Comparison of ENCODE assay signal across 11 cellular contexts in genomic region chr15:45919806-45920205, GRCh38.
DNase-seq lines count a peak whose midpoint lies in the region; ATAC-seq and TF ChIP-seq lines count a peak whose summit lies in the region.
"Had no signal": no experiment of that assay in that cellular context is flagged by ENCODE, and none has a peak within 500 bp of the region (broad histone marks: within the 10 kb centered on the region; RNA-seq: fewer than 3 reads in every experiment).

No MANE protein-coding gene starts in this region.

- no peaks in the 10 kb centered on the region for H3K36me3 Mint-ChIP-seq in activated T-cell treated with anti-CD3 and anti-CD28 coated beads, Interleukin-2, amount 50 U/mL, for 24 hours (ENCODE audit: low read depth)
- H3K36me3 Mint-ChIP-seq in activated naive CD8-positive, alpha-beta T cell treated with anti-CD3 and anti-CD28 coated beads for 36 hours, result no peaks in the 10 kb centered on the region

- H3K4me1 ChIP-seq in body of pancreas, result peaks cover 10% of the 10 kb centered on the region
- H3K4me1 ChIP-seq: BE2C, parathyroid adenoma had no signal

- H3K36me3 ChIP-seq in body of pancreas (replicated peaks in 1 of 2; ENCODE audit: insufficient read depth in 1 of 2, low read depth in 2 of 2), result no peaks in the 10 kb centered on the region
- H3K36me3 ChIP-seq: BE2C, vagina had no signal

- H3K27ac Mint-ChIP-seq in activated T-cell treated with anti-CD3 and anti-CD28 coated beads, Interleukin-2, amount 50 U/mL, for 24 hours, result no peak overlapping the region
- no peak overlapping the region for H3K27ac Mint-ChIP-seq in activated naive CD8-positive, alpha-beta T cell treated with anti-CD3 and anti-CD28 coated beads for 36 hours

- TF ChIP-seq POLR2A in body of pancreas (IDR thresholded peaks at IDR 0.05), result no peak

- no peak overlapping the region for H3K4me3 Mint-ChIP-seq in activated T-cell treated with anti-CD3 and anti-CD28 coated beads, Interleukin-2, amount 50 U/mL, for 24 hours
- no peak overlapping the region for H3K4me3 Mint-ChIP-seq in activated naive CD8-positive, alpha-beta T cell treated with anti-CD3 and anti-CD28 coated beads for 36 hours

- H3K4me3 ChIP-seq in body of pancreas, result no peak overlapping the region
- H3K4me3 ChIP-seq: vagina had no signal

- no peaks in the 10 kb centered on the region for H3K27me3 ChIP-seq in body of pancreas
- H3K27me3 ChIP-seq: vagina had no signal

- 81 to 87% methylated on average over 6 of the region's 6 CpGs for WGBS in body of pancreas, 2 donors

- no peaks in the 10 kb centered on the region for H3K9me3 Mint-ChIP-seq in activated T-cell treated with anti-CD3 and anti-CD28 coated beads, Interleukin-2, amount 50 U/mL, for 24 hours
- no peaks in the 10 kb centered on the region for H3K9me3 Mint-ChIP-seq in activated naive CD8-positive, alpha-beta T cell treated with anti-CD3 and anti-CD28 coated beads for 36 hours

- no peak overlapping the region for H3K27ac ChIP-seq in body of pancreas
- H3K27ac ChIP-seq: parathyroid adenoma, vagina had no signal

- no peaks in the 10 kb centered on the region for H3K4me1 Mint-ChIP-seq in activated T-cell treated with anti-CD3 and anti-CD28 coated beads, Interleukin-2, amount 50 U/mL, for 24 hours (ENCODE audit: low read depth)
- no peaks in the 10 kb centered on the region for H3K4me1 Mint-ChIP-seq in activated naive CD8-positive, alpha-beta T cell treated with anti-CD3 and anti-CD28 coated beads for 36 hours

- H3K27me3 Mint-ChIP-seq in activated T-cell treated with anti-CD3 and anti-CD28 coated beads, Interleukin-2, amount 50 U/mL, for 24 hours, result no peaks in the 10 kb centered on the region
- H3K27me3 Mint-ChIP-seq in activated naive CD8-positive, alpha-beta T cell treated with anti-CD3 and anti-CD28 coated beads for 36 hours, result peaks cover 5% of the 10 kb centered on the region

- no peaks in the 10 kb centered on the region for H3K9me3 ChIP-seq in body of pancreas
- H3K9me3 ChIP-seq: BE2C, vagina had no signal

- TF ChIP-seq CTCF in body of pancreas (IDR thresholded peaks at IDR 0.05), result no peak

- ATAC-seq in body of pancreas (peak; percentile 50), HG03460 (IDR thresholded peaks at IDR 0.05; ENCODE audit: unreplicated experiment) (no peak), HG02840 (IDR thresholded peaks at IDR 0.05; ENCODE audit: low FRiP score, unreplicated experiment) (no peak)

- intact Hi-C loops in body of pancreas (cut with DNase I), result no loop called here

- DNase-seq in AG08395 (ENCODE audit: low spot score), result peak; percentile 66
- peak; percentile 62 for DNase-seq in HS-27A (ENCODE audit: low read depth)
- DNase-seq in body of pancreas, result no peak
- peak; percentile 91 for DNase-seq in kidney glomerular epithelial cell (lab: John Stamatoyannopoulos, UW)
- no peak for DNase-seq in activated T-cell treated with anti-CD3 and anti-CD28 coated beads, Interleukin-2, amount 50 U/mL, for 24 hours
- DNase-seq in activated naive CD8-positive, alpha-beta T cell treated with anti-CD3 and anti-CD28 coated beads for 36 hours, result no peak
- DNase-seq: BE2C had no signal

Comparison
In these comparisons a context has a peak if more than half of its experiments do, and no peak if none do; other contexts are left out.
1. DNase-seq: peak in AG08395 (single experiment), HS-27A (single experiment) and kidney glomerular epithelial cell (single experiment); none in body of pancreas (0 of 4), activated T-cell treated with anti-CD3 and anti-CD28 coated beads, Interleukin-2, amount 50 U/mL, for 24 hours (single experiment) and activated naive CD8-positive, alpha-beta T cell treated with anti-CD3 and anti-CD28 coated beads for 36 hours (single experiment).